Comparison of ENCODE assay signal across 20 cellular contexts in genomic region chr7:156918642-156919041, GRCh38. TPM values are rescaled to one million over a fixed set of nuclear protein-coding genes. Genes with fewer than 3 reads are reported as not detected.
A peak's percentile ranks its signal among the peaks of the same experiment; 100 is the strongest.
DNase-seq lines count a peak whose midpoint lies in the region; ATAC-seq, FAIRE-seq and TF ChIP-seq lines count a peak whose summit lies in the region.
"Had no signal": no experiment of that assay in that cellular context is flagged by ENCODE, and none has a peak within 500 bp of the region (broad histone marks: within the 10 kb centered on the region; RNA-seq: fewer than 3 reads in every experiment).

No MANE protein-coding gene starts in this region.

- H2AFZ ChIP-seq in HepG2 (ENCODE audit: low read length): no peak overlapping the region

- WGBS in HepG2 (ENCODE audit: low lambda C conversion rate): 0% methylated on average over 1 of the region's 1 CpG
- 28% methylated on average over 1 of the region's 1 CpG for WGBS in right lobe of liver (ENCODE audit: insufficient coverage, low coverage, low lambda C conversion rate, missing lambda C conversion rate)

- no peak for FAIRE-seq in HepG2 (lab: Jason Lieb, UNC)

- CTCF ChIA-PET in HepG2 (lab: Yijun Ruan, JAX; ENCODE audit: low intra/inter-chr PET ratio, low total read pairs): no interaction called here

- peak overlapping the region; percentile 62; the same call in 1 of the 2 replicates for H3K4me2 ChIP-seq in HepG2 (ENCODE audit: low read depth, low read length)

- H3K4me3 ChIP-seq in HepG2 (replicated peaks in 1 of 3; ENCODE audit: insufficient read depth in 1 of 3, low read depth in 2 of 3, low read length in 3 of 3) (no peak overlapping the region), right lobe of liver (no peak overlapping the region)
- H3K4me3 ChIP-seq: dorsolateral prefrontal cortex, MG63, psoas muscle had no signal

- POLR2A ChIA-PET in HepG2 (lab: Yijun Ruan, JAX): no interaction called here

- no peak for TF ChIP-seq RAD21 in HepG2 (CRISPR knock-in tag; IDR thresholded peaks at IDR 0.05)

- in situ Hi-C loops in HepG2 (cut with HindIII; ENCODE audit: extremely low pct_ligation_motif_present, low pct_unique_long_range_greater_than_20kb): no loop called here

- H3K4me1 ChIP-seq in HepG2 (ENCODE audit: insufficient read depth, low read length) (peaks cover 15% of the 10 kb centered on the region), right lobe of liver (no peaks in the 10 kb centered on the region)
- H3K4me1 ChIP-seq: psoas muscle had no signal

- no peaks in the 10 kb centered on the region for H4K20me1 ChIP-seq in HepG2 (ENCODE audit: insufficient read depth, low read length)

- no peak for TF ChIP-seq CTCF in HepG2 (CRISPR knock-in tag; IDR thresholded peaks at IDR 0.05)
- no peak for TF ChIP-seq CTCF in right lobe of liver (IDR thresholded peaks at IDR 0.05)

- H3K79me2 ChIP-seq in HepG2 (ENCODE audit: insufficient read depth, low read length): no peaks in the 10 kb centered on the region

- H3K9me3 ChIP-seq in HepG2 (ENCODE audit: low read length) (no peaks in the 10 kb centered on the region), right lobe of liver (no peaks in the 10 kb centered on the region)
- H3K9me3 ChIP-seq: MG63, psoas muscle had no signal

- no peak for TF ChIP-seq POLR2A in HepG2 (IDR thresholded peaks at IDR 0.05; ENCODE audit: insufficient read depth in 1 of 2, low read depth in 2 of 2, low read length in 2 of 2)
- TF ChIP-seq POLR2A in right lobe of liver (IDR thresholded peaks at IDR 0.05): no peak

- H3K27me3 ChIP-seq in HepG2 (ENCODE audit: control insufficient read depth in 1 of 2, insufficient read depth in 2 of 2, low read length in 2 of 2): peaks cover 0 to 14% of the 10 kb centered on the region in 2 experiments; a peak in 2 of 5 replicates
- no peaks in the 10 kb centered on the region for H3K27me3 ChIP-seq in right lobe of liver
- H3K27me3 ChIP-seq: MG63 had no signal

- H3K27ac ChIP-seq in HepG2 (ENCODE audit: extremely low read length, insufficient read depth, low read length) (no peak overlapping the region), right lobe of liver (no peak overlapping the region)
- H3K27ac ChIP-seq: dorsolateral prefrontal cortex, psoas muscle had no signal

- ATAC-seq in HepG2 (no peak), right lobe of liver (no peak), GM21447 (IDR thresholded peaks at IDR 0.05; ENCODE audit: unreplicated experiment) (peak; percentile 35), HG03095 (IDR thresholded peaks at IDR 0.05; ENCODE audit: unreplicated experiment) (peak; percentile 39)
- peak; percentile 14 for ATAC-seq in stimulated activated naive CD8-positive, alpha-beta T cell treated with anti-CD3 and anti-CD28 coated beads, Interleukin-15, Interleukin-2, amounts not matched to agents 100 U/mL and 50 U/mL, for 24 hours
- ATAC-seq: esophagus mucosa; naive thymus-derived CD8-positive, alpha-beta T cell; Panc1; psoas muscle had no signal

- intact Hi-C loops in HepG2 (cut with micrococcal nuclease; ENCODE audit: unreplicated experiment): no loop called here
- intact Hi-C loops in right lobe of liver (cut with DNase I): no loop called here

- no peak for TF ChIP-seq EP300 in HepG2 (IDR thresholded peaks at IDR 0.05; ENCODE audit: low read depth in 2 of 2, low read length in 2 of 2)
- TF ChIP-seq EP300 in HepG2 (CRISPR knock-in tag; IDR thresholded peaks at IDR 0.05; ENCODE audit: borderline replicate concordance): no peak

- DNase-seq in HepG2 (ENCODE audit: low spot score) (no peak), right lobe of liver (no peak), amygdala (lab: John Stamatoyannopoulos, UW) (no peak)
- no peak for DNase-seq in stimulated activated naive CD8-positive, alpha-beta T cell treated with anti-CD3 and anti-CD28 coated beads, Interleukin-15, Interleukin-2, amounts not matched to agents 100 U/mL and 50 U/mL, for 24 hours
- no peak for DNase-seq in stimulated activated naive CD4-positive, alpha-beta T cell treated with Interleukin-2 at 50 U/mL for 16 hours (lab: John Stamatoyannopoulos, UW)
- DNase-seq in NK-92 treated with Interleukin-12 subunit alpha and Interleukin-12 subunit beta, amount 100 ng/mL, for 24 hours (lab: John Stamatoyannopoulos, UW): no peak
- DNase-seq: activated CD8-positive, alpha-beta memory T cell treated with anti-CD3 and anti-CD28 coated beads for 24 hours; activated naive CD4-positive, alpha-beta T cell treated with anti-CD3 and anti-CD28 coated beads, Interleukin-2, amount 10 ng/mL, durations not matched to agents 7 days and 5 days; dorsolateral prefrontal cortex; H9; mammary epithelial cell; MG63; naive thymus-derived CD8-positive, alpha-beta T cell; psoas muscle; stimulated activated CD4-positive, alpha-beta T cell treated with anti-CD3 and anti-CD28 coated beads, Interleukin-15, amount 100 ng/mL, for 24 hours; substantia nigra had no signal

- no TSS peak for BruUV-seq in HepG2 (replicated peaks; lab: Mats Ljungman, UMichigan)

- H3K9ac ChIP-seq in HepG2 (ENCODE audit: insufficient read depth, low read depth, low read length): no peak overlapping the region

- H3K36me3 ChIP-seq in HepG2 (replicated peaks in 1 of 2; ENCODE audit: control insufficient read depth in 1 of 2, insufficient read depth in 2 of 2, low read length in 2 of 2) (no peaks in the 10 kb centered on the region), right lobe of liver (no peaks in the 10 kb centered on the region)
- H3K36me3 ChIP-seq: MG63 had no signal

TF ChIP-seq in HepG2, 621 proteins besides CTCF, POLR2A, EP300 and RAD21 (continues in another document):
- TF ChIP-seq STAG1 (CRISPR knock-in tag; IDR thresholded peaks at IDR 0.05) (no peak), SMARCE1 (IDR thresholded peaks at IDR 0.05; ENCODE audit: borderline replicate concordance) (no peak), HDAC2 (CRISPR knock-in tag; IDR thresholded peaks at IDR 0.05) (no peak), MAF1 (CRISPR knock-in tag; IDR thresholded peaks at IDR 0.05; ENCODE audit: borderline replicate concordance) (no peak), ZNF468 (CRISPR knock-in tag; IDR thresholded peaks at IDR 0.05) (no peak), HNRNPLL (IDR thresholded peaks at IDR 0.05; ENCODE audit: low read depth, low read length, poor library complexity, severe bottlenecking) (no peak)

RNA-seq across cellular contexts. Expression of gene LMBR1, which starts 25.7 kb away (rescaled TPM):
- total RNA-seq in HepG2 (2016; rRNA removed; fragmentation: Illumina TruSeq; extraction: Trizol): 30.4 and 39.6 TPM in 2 replicates
- total RNA-seq in HepG2 (2016; cell fraction: cytosol; rRNA removed; fragmentation: Illumina TruSeq; extraction: Trizol; ENCODE audit: low read depth): 32.2 and 34.5 TPM in 2 replicates
- 31.7 and 39.8 TPM in 2 replicates for total RNA-seq in HepG2 (2016; cell fraction: insoluble cytoplasmic fraction; rRNA removed; fragmentation: Illumina TruSeq; extraction: Trizol)
- total RNA-seq in HepG2 (2016; cell fraction: membrane; rRNA removed; fragmentation: Illumina TruSeq; extraction: Trizol): 35.2 and 35.7 TPM in 2 replicates
- 74.2 and 80.7 TPM in 2 replicates for total RNA-seq in HepG2 (2016; cell fraction: nucleus; rRNA removed; fragmentation: Illumina TruSeq; extraction: Trizol)
- 18.7 and 20.9 TPM in 2 replicates for polyA plus RNA-seq in HepG2 (2011; rRNA removed)
- 14.8 and 17.5 TPM in 2 replicates for polyA plus RNA-seq in HepG2 (2011; cell fraction: cytosol; rRNA removed)
- polyA plus RNA-seq in HepG2 (2011; cell fraction: nucleus; rRNA removed): 48.7 and 53.2 TPM in 2 replicates
- 16.2 and 18.9 TPM in 2 replicates for polyA plus RNA-seq in HepG2 (2012)
- polyA plus RNA-seq in HepG2 (2016; cell fraction: cytosol; fragmentation: Illumina TruSeq; extraction: Trizol; ENCODE audit: low read depth): 6.0 and 6.1 TPM in 2 replicates
- 24.4 and 27.6 TPM in 2 replicates for polyA plus RNA-seq in HepG2 (2016; cell fraction: insoluble cytoplasmic fraction; fragmentation: Illumina TruSeq; extraction: Trizol; ENCODE audit: low read depth)
- 16.2 and 17.5 TPM in 2 replicates for polyA plus RNA-seq in HepG2 (2016; cell fraction: membrane; fragmentation: Illumina TruSeq; extraction: Trizol; ENCODE audit: low read depth)
- 38.6 and 52.3 TPM in 2 replicates for polyA plus RNA-seq in HepG2 (2016; cell fraction: nucleus; fragmentation: Illumina TruSeq; extraction: Trizol; ENCODE audit: insufficient read depth, low read depth)
- 52.9 and 78.7 TPM in 2 replicates for polyA minus RNA-seq in HepG2 (2011; rRNA and poly(A)+ RNA removed; ENCODE audit: low replicate concordance)
- 24.6 and 26.7 TPM in 2 replicates for polyA minus RNA-seq in HepG2 (2011; cell fraction: cytosol; rRNA and poly(A)+ RNA removed)
- 160 and 168 TPM in 2 replicates for polyA minus RNA-seq in HepG2 (2011; cell fraction: nucleus; rRNA and poly(A)+ RNA removed)
- 10 to 100 TPM; 25.1 to 34.5 (median 31.7) TPM for total RNA-seq in right lobe of liver

RNA-seq across cellular contexts. Expression of gene NOM1, which starts 30.9 kb away (rescaled TPM):
- total RNA-seq in HepG2 (2016; rRNA removed; fragmentation: Illumina TruSeq; extraction: Trizol): 17.3 and 26.2 TPM in 2 replicates
- total RNA-seq in HepG2 (2016; cell fraction: cytosol; rRNA removed; fragmentation: Illumina TruSeq; extraction: Trizol; ENCODE audit: low read depth): 19.4 and 19.6 TPM in 2 replicates
- 17.8 and 29.8 TPM in 2 replicates for total RNA-seq in HepG2 (2016; cell fraction: insoluble cytoplasmic fraction; rRNA removed; fragmentation: Illumina TruSeq; extraction: Trizol)
- 9.5 and 9.7 TPM in 2 replicates for total RNA-seq in HepG2 (2016; cell fraction: membrane; rRNA removed; fragmentation: Illumina TruSeq; extraction: Trizol)
- total RNA-seq in HepG2 (2016; cell fraction: nucleus; rRNA removed; fragmentation: Illumina TruSeq; extraction: Trizol): 38.8 and 47.6 TPM in 2 replicates
- polyA plus RNA-seq in HepG2 (2011; rRNA removed): 14.0 and 14.2 TPM in 2 replicates
- polyA plus RNA-seq in HepG2 (2011; cell fraction: cytosol; rRNA removed): 3.9 and 4.6 TPM in 2 replicates
- polyA plus RNA-seq in HepG2 (2011; cell fraction: nucleus; rRNA removed): 31.2 and 37.8 TPM in 2 replicates
- 12.8 and 13.3 TPM in 2 replicates for polyA plus RNA-seq in HepG2 (2012)
- polyA plus RNA-seq in HepG2 (2016; cell fraction: cytosol; fragmentation: Illumina TruSeq; extraction: Trizol; ENCODE audit: low read depth): 0.77 and 1.1 TPM in 2 replicates
- 13.4 and 13.7 TPM in 2 replicates for polyA plus RNA-seq in HepG2 (2016; cell fraction: insoluble cytoplasmic fraction; fragmentation: Illumina TruSeq; extraction: Trizol; ENCODE audit: low read depth)
- 2.3 and 2.8 TPM in 2 replicates for polyA plus RNA-seq in HepG2 (2016; cell fraction: membrane; fragmentation: Illumina TruSeq; extraction: Trizol; ENCODE audit: low read depth)
- polyA plus RNA-seq in HepG2 (2016; cell fraction: nucleus; fragmentation: Illumina TruSeq; extraction: Trizol; ENCODE audit: insufficient read depth, low read depth): 57.7 and 61.6 TPM in 2 replicates
- 25.8 and 45.7 TPM in 2 replicates for polyA minus RNA-seq in HepG2 (2011; rRNA and poly(A)+ RNA removed; ENCODE audit: low replicate concordance)
- 5.3 and 6.9 TPM in 2 replicates for polyA minus RNA-seq in HepG2 (2011; cell fraction: cytosol; rRNA and poly(A)+ RNA removed)
- 44.3 and 51.8 TPM in 2 replicates for polyA minus RNA-seq in HepG2 (2011; cell fraction: nucleus; rRNA and poly(A)+ RNA removed)
- total RNA-seq in right lobe of liver: 10 to 100 TPM in 1 of 6 experiments, 1 to 10 TPM in 5; 6.1 to 10.2 (median 8.1) TPM

Comparison
In these comparisons a context has a peak if more than half of its experiments do, and no peak if none do; other contexts are left out.
1. ATAC-seq: peak in GM21447 (single experiment), HG03095 (single experiment) and stimulated activated naive CD8-positive, alpha-beta T cell treated with anti-CD3 and anti-CD28 coated beads, Interleukin-15, Interleukin-2, amounts not matched to agents 100 U/mL and 50 U/mL, for 24 hours (single experiment); none in HepG2 (single experiment) and right lobe of liver (0 of 4).